Comparison of ENCODE assay signal across 1 cellular context in the genomic region with DNA sequence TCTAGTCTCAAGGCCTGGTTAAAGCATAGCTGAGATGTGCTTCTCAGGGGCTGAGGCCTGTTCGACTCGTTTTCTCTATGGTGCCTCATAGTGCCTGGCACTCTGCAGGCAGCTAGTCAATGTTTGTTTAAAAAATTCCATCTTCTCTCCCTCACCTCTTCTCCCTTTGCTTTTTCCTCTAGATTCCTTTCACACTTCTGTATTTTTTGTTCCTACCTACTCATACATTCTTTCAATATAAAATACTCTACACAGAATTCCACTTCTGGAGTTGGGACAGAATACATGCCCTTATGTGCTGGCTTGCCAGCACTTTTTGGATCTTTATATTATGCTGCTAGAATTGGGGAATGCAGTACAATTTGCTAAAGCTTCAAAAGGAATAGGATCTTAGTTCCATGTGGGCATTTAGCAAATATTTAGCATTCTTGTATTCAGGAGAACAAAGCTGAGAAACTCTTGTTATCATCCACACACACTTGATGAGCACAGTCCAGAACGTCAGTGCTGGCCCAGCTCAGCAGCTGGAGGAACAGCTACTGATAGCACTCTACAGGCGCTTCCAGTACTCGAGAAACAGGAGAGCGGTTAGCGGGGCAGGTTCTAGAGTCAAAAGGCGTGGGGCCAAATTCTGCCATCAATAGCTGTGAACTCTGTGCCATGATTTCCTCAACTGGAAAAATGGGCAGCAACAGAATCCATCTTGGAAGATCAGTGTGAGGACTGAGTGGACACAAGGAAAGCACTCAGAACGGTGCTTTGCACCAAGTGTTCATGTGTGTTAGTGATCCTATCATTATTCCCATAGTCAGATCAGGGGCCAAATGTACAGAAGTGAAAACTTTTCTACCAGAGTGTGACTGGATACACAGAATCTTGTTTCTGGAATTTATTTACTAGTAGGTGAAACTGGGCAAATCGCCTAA.
TF ChIP-seq lines count a peak whose summit lies in the region.

No MANE protein-coding gene starts in this region.

TF ChIP-seq in endothelial cell of umbilical vein, 7 proteins besides CTCF, POLR2A, EP300 and RAD21:
- TF ChIP-seq, protein P1, sequence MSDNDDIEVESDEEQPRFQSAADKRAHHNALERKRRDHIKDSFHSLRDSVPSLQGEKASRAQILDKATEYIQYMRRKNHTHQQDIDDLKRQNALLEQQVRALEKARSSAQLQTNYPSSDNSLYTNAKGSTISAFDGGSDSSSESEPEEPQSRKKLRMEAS (IDR thresholded peaks at IDR 0.05; ENCODE audit: insufficient read depth, insufficient read length) = no peak
- TF ChIP-seq GATA2 (IDR thresholded peaks at IDR 0.05; ENCODE audit: insufficient read depth, insufficient read length, low read depth, low read length) (no peak), JUN (IDR thresholded peaks at IDR 0.05; ENCODE audit: borderline replicate concordance, insufficient read depth, insufficient read length, low read depth) (no peak), MYC (IDR thresholded peaks at IDR 0.05; ENCODE audit: low read depth, low read length) (no peak), EZH2 (IDR thresholded peaks at IDR 0.05; ENCODE audit: borderline replicate concordance, low read depth, low read length, severe bottlenecking) (no peak), POLR2AphosphoS5 (IDR thresholded peaks at IDR 0.05; ENCODE audit: insufficient read depth, low read depth, low read length) (no peak), FOS (IDR thresholded peaks at IDR 0.05; ENCODE audit: borderline replicate concordance, insufficient read depth, low read length) (no peak)
TF ChIP-seq in endothelial cell of umbilical vein: peak in this region for 0.
